ENCODE assay signal across 8 cellular contexts in genomic region chr10:32445740-32446615, GRCh38. TPM values are rescaled to one million over a fixed set of nuclear protein-coding genes. Genes with fewer than 3 reads are reported as not detected.
A peak's percentile ranks its signal among the peaks of the same experiment; 100 is the strongest.
DNase-seq lines count a peak whose midpoint lies in the region; ATAC-seq and TF ChIP-seq lines count a peak whose summit lies in the region.

Gene CCDC7, plus strand, starts transcription at chr10:32446140. Its CDS starts 5,503 bp downstream, at chr10:32451643.

- peaks cover 2% of the 10 kb centered on the region for H3K27me3 ChIP-seq in kidney epithelial cell (ENCODE audit: control insufficient read depth, insufficient read depth, low read length)

- peak; percentile 99 for ATAC-seq in GM19023 (IDR thresholded peaks at IDR 0.05; ENCODE audit: unreplicated experiment)
- peak; percentile 98 for ATAC-seq in HG03280 (IDR thresholded peaks at IDR 0.05; ENCODE audit: unreplicated experiment)
- peak; percentile 99 for ATAC-seq in activated CD4-positive, CD25-positive, alpha-beta regulatory T cell treated with anti-CD3 and anti-CD28 coated beads, Interleukin-2, amount 50 U/mL, for 24 hours

- TF ChIP-seq CTCF in AG10803 (conservative IDR thresholded peaks at IDR 0.05; ENCODE audit: low read length) (peak; percentile 45), kidney epithelial cell (IDR thresholded peaks at IDR 0.05; ENCODE audit: insufficient read depth, low read length, poor library complexity, severe bottlenecking) (no peak)

- DNase-seq in AG10803 (ENCODE audit: low read depth): peak; percentile 87
- DNase-seq in NCI-H345 (lab: John Stamatoyannopoulos, UW): peak; percentile 82
- peak; percentile 83 for DNase-seq in cerebellum (ENCODE audit: low spot score)
- peak; percentile 37 for DNase-seq in kidney epithelial cell (ENCODE audit: low read depth)
- DNase-seq in stimulated activated CD4-positive, alpha-beta T cell treated with anti-CD3 and anti-CD28 coated beads, Interleukin-15, amount 100 ng/mL, for 48 hours (ENCODE audit: low read depth in 2 of 2): peak; percentile 70 to 81

- H3K4me3 ChIP-seq in AG10803 (ENCODE audit: low read length) (peak within 1 kb of the TSS; percentile 74), kidney epithelial cell (ENCODE audit: low read depth, low read length) (peak within 1 kb of the TSS; percentile 74)

- no peaks in the 10 kb centered on the region for H3K36me3 ChIP-seq in kidney epithelial cell (ENCODE audit: control insufficient read depth, insufficient read depth, low read length)

RNA-seq across cellular contexts. Expression of gene CCDC7, which starts in this region (rescaled TPM):
- total RNA-seq in cerebellum (59.0 TPM), kidney epithelial cell (2.7 and 3.7 TPM in 2 replicates)

Comparison
In these comparisons a context has a peak if more than half of its experiments do, and no peak if none do; other contexts are left out.
1. Peak in every context shown above with its lines: DNase-seq, ATAC-seq and H3K4me3 ChIP-seq.
2. RNA of gene CCDC7 (total RNA-seq): 59.0 TPM in cerebellum (single experiment); 2.7 to 3.7 TPM in kidney epithelial cell; every median in the first group is over 10 times any median in the second.
3. DNase-seq: peak in every context shown above with its lines; median percentile 87 in AG10803; 83 in cerebellum; 82 in NCI-H345; 76 in stimulated activated CD4-positive, alpha-beta T cell treated with anti-CD3 and anti-CD28 coated beads, Interleukin-15, amount 100 ng/mL, for 48 hours; 37 in kidney epithelial cell.